Comparison of ENCODE assay signal across 8 cellular contexts in genomic region chr1:93346472-93346991, GRCh38. TPM values are rescaled to one million over a fixed set of nuclear protein-coding genes. Genes with fewer than 3 reads are reported as not detected.
A peak's percentile ranks its signal among the peaks of the same experiment; 100 is the strongest.
DNase-seq lines count a peak whose midpoint lies in the region; ATAC-seq, FAIRE-seq and TF ChIP-seq lines count a peak whose summit lies in the region.

No MANE protein-coding gene starts in this region.

- TF ChIP-seq CTCF in SK-N-SH (IDR thresholded peaks at IDR 0.05) = no peak
- TF ChIP-seq CTCF in astrocyte of the spinal cord (IDR thresholded peaks at IDR 0.05; ENCODE audit: low read depth, low read length) = no peak

- peak; percentile 33 for ATAC-seq in GM19395 (IDR thresholded peaks at IDR 0.05; ENCODE audit: unreplicated experiment)
- ATAC-seq in HG03439 (IDR thresholded peaks at IDR 0.05; ENCODE audit: unreplicated experiment) = peak; percentile 26

- no peaks in the 10 kb centered on the region for H3K9me2 ChIP-seq in SK-N-SH

- WGBS in SK-N-SH (ENCODE audit: low lambda C conversion rate) = under 1% methylated on average over 20 of the region's 20 CpGs
- 0 to 1% (median 0%) methylated on average over 20 of the region's 20 CpGs for WGBS in small intestine, 3 donors

- H3K9ac ChIP-seq in SK-N-SH = peak overlapping the region; percentile 99
- H3K9ac ChIP-seq in iPS-18a (ENCODE audit: low read length) = peak overlapping the region; percentile 98

- in situ Hi-C loops in astrocyte of the spinal cord (cut with HindIII; ENCODE audit: low sequenced_read_pairs) = no loop called here

- CTCF ChIA-PET in SK-N-SH (lab: Yijun Ruan, JAX) = interaction anchor here (3.2 kb wide), 1 partner anchor 42 kb away, joined by 17 read pairs; no protein-coding TSS in a partner anchor

- H3K9me3 ChIP-seq in SK-N-SH = no peaks in the 10 kb centered on the region
- H3K9me3 ChIP-seq in iPS-18a (ENCODE audit: control insufficient read depth, low read depth, low read length) = no peaks in the 10 kb centered on the region
- no peaks in the 10 kb centered on the region for H3K9me3 ChIP-seq in small intestine (ENCODE audit: control insufficient read depth, low read depth)

- H2AFZ ChIP-seq in SK-N-SH (ENCODE audit: low read depth) = peak overlapping the region; percentile 88

- peaks cover 84% of the 10 kb centered on the region for H3K79me2 ChIP-seq in SK-N-SH (ENCODE audit: insufficient read depth)

- peak; percentile 19 for DNase-seq in D341Med (ENCODE audit: low spot score)
- DNase-seq in SK-N-SH = peak; percentile 57
- DNase-seq in astrocyte of the spinal cord (ENCODE audit: low read depth, low spot score) = peak; percentile 22
- DNase-seq in small intestine = peak; percentile 50
- DNase-seq in hippocampal formation (lab: John Stamatoyannopoulos, UW) = no peak

- peak overlapping the region; percentile 91 to 96 for H3K4me3 ChIP-seq in SK-N-SH (ENCODE audit: low read depth in 2 of 2, low read length in 1 of 2)
- peak overlapping the region; percentile 78 for H3K4me3 ChIP-seq in astrocyte of the spinal cord (ENCODE audit: low read depth, low read length)
- H3K4me3 ChIP-seq in iPS-18a (ENCODE audit: low read length) = peak overlapping the region; percentile 100
- H3K4me3 ChIP-seq in small intestine (ENCODE audit: low read depth in 1 of 2, low read length in 2 of 2) = peak overlapping the region; percentile 70 to 92

- TF ChIP-seq RAD21 in SK-N-SH (IDR thresholded peaks at IDR 0.05; ENCODE audit: low read length) = no peak

- POLR2A ChIA-PET in SK-N-SH (lab: Yijun Ruan, JAX) = interaction anchor here (0.9 kb wide), 1 partner anchor 10 kb away, joined by 5 read pairs; no protein-coding TSS in a partner anchor

- no peaks in the 10 kb centered on the region for H3K27me3 ChIP-seq in SK-N-SH (ENCODE audit: insufficient read depth)
- H3K27me3 ChIP-seq in iPS-18a (ENCODE audit: control insufficient read depth, insufficient read depth, low read length) = no peaks in the 10 kb centered on the region
- no peaks in the 10 kb centered on the region for H3K27me3 ChIP-seq in small intestine (ENCODE audit: control insufficient read depth in 2 of 2, insufficient read depth in 2 of 2, low read length in 2 of 2)

- no peak for TF ChIP-seq EP300 in SK-N-SH (IDR thresholded peaks at IDR 0.05; ENCODE audit: borderline replicate concordance in 1 of 2, low read depth in 1 of 2, low read length in 1 of 2)

- H3F3A ChIP-seq in SK-N-SH (replicated peaks; ENCODE audit: insufficient read depth) = peaks cover 8% of the 10 kb centered on the region

- H3K4me2 ChIP-seq in SK-N-SH = peak overlapping the region; percentile 83

- H3K27ac ChIP-seq in SK-N-SH (ENCODE audit: low read depth in 2 of 2, low read length in 1 of 2) = peak overlapping the region; percentile 98 to 99
- peak overlapping the region; percentile 68 for H3K27ac ChIP-seq in iPS-18a (ENCODE audit: low read length)
- peak overlapping the region; percentile 84 to 99 for H3K27ac ChIP-seq in small intestine (ENCODE audit: low read depth in 1 of 2, low read length in 1 of 2)

- peaks cover 4 to 9% of the 10 kb centered on the region in 2 experiments; a peak in 2 of 4 replicates for H3K4me1 ChIP-seq in SK-N-SH (ENCODE audit: control insufficient read depth in 1 of 2, insufficient read depth in 2 of 2, low read depth in 1 of 2, low read length in 1 of 2)
- peaks cover 23% of the 10 kb centered on the region for H3K4me1 ChIP-seq in iPS-18a (ENCODE audit: control insufficient read depth, low read depth, low read length)
- peaks cover 0 to 2% of the 10 kb centered on the region in 2 donors for H3K4me1 ChIP-seq in small intestine (ENCODE audit: control insufficient read depth in 2 of 2, insufficient read depth in 1 of 2, low read depth in 1 of 2, low read length in 1 of 2)

- FAIRE-seq in small intestine (lab: Jason Lieb, UNC) = no peak

- H3K36me3 ChIP-seq in SK-N-SH (replicated peaks in 1 of 2; ENCODE audit: control insufficient read depth in 1 of 2, insufficient read depth in 2 of 2, low read length in 1 of 2) (peaks cover 21 to 27% of the 10 kb centered on the region in 2 experiments), iPS-18a (ENCODE audit: control insufficient read depth, low read depth, low read length) (no peaks in the 10 kb centered on the region), small intestine (ENCODE audit: control insufficient read depth in 2 of 2, insufficient read depth in 2 of 2, low read length in 2 of 2) (peaks cover 0 to 2% of the 10 kb centered on the region in 2 donors)

- H4K20me1 ChIP-seq in SK-N-SH (ENCODE audit: insufficient read depth) = peaks cover 39% of the 10 kb centered on the region

TF ChIP-seq in SK-N-SH, 30 proteins besides CTCF, POLR2A, EP300 and RAD21:
- TF ChIP-seq SIN3A (IDR thresholded peaks at IDR 0.05; ENCODE audit: borderline replicate concordance, low read depth, low read length) (0 out of 2 replicates have a peak, but pooled peaks have one; percentile 9), ZBTB33 (IDR thresholded peaks at IDR 0.05; ENCODE audit: borderline replicate concordance, low read depth) (no peak), FOXM1 (IDR thresholded peaks at IDR 0.05; ENCODE audit: low read depth) (no peak), MXI1 (IDR thresholded peaks at IDR 0.05; ENCODE audit: low read depth, low read length) (peak; percentile 68; the same call in 1 of the 2 replicates), GABPA (IDR thresholded peaks at IDR 0.05; ENCODE audit: low read depth) (no peak), CHD2 (IDR thresholded peaks at IDR 0.05; ENCODE audit: low read length, partially characterized antibody) (no peak), RXRA (IDR thresholded peaks at IDR 0.05; ENCODE audit: borderline replicate concordance, low read depth) (no peak), GATA2 (CRISPR knock-in tag; IDR thresholded peaks at IDR 0.05) (0 out of 2 replicates have a peak, but pooled peaks have one; percentile 39), FOXJ3 (CRISPR knock-in tag; IDR thresholded peaks at IDR 0.05) (no peak)

RNA-seq across cellular contexts. Expression of gene DR1, which starts 0.8 kb away (rescaled TPM):
- 12.8 and 17.5 TPM in 2 replicates for polyA plus RNA-seq in SK-N-SH (2012; rRNA removed)
- polyA plus RNA-seq in SK-N-SH (2012; cell fraction: cytosol; rRNA removed) = 21.4 and 23.5 TPM in 2 replicates
- 4.1 and 8.2 TPM in 2 replicates for polyA plus RNA-seq in SK-N-SH (2012; cell fraction: nucleus; rRNA removed)
- polyA plus RNA-seq in small intestine = 10 to 100 TPM; 10.3 to 16.8 (median 15.1) TPM

Comparison
In these comparisons a context has a peak if more than half of its experiments do, and no peak if none do; other contexts are left out.
1. DNase-seq: peak in D341Med (single experiment), SK-N-SH (single experiment), astrocyte of the spinal cord (single experiment) and small intestine (single experiment); none in hippocampal formation (0 of 2).
2. Peak in every context shown above with its lines, with median percentiles within 50 percentile points of each other: H3K27ac ChIP-seq and H3K4me3 ChIP-seq.